In the genomic region with DNA sequence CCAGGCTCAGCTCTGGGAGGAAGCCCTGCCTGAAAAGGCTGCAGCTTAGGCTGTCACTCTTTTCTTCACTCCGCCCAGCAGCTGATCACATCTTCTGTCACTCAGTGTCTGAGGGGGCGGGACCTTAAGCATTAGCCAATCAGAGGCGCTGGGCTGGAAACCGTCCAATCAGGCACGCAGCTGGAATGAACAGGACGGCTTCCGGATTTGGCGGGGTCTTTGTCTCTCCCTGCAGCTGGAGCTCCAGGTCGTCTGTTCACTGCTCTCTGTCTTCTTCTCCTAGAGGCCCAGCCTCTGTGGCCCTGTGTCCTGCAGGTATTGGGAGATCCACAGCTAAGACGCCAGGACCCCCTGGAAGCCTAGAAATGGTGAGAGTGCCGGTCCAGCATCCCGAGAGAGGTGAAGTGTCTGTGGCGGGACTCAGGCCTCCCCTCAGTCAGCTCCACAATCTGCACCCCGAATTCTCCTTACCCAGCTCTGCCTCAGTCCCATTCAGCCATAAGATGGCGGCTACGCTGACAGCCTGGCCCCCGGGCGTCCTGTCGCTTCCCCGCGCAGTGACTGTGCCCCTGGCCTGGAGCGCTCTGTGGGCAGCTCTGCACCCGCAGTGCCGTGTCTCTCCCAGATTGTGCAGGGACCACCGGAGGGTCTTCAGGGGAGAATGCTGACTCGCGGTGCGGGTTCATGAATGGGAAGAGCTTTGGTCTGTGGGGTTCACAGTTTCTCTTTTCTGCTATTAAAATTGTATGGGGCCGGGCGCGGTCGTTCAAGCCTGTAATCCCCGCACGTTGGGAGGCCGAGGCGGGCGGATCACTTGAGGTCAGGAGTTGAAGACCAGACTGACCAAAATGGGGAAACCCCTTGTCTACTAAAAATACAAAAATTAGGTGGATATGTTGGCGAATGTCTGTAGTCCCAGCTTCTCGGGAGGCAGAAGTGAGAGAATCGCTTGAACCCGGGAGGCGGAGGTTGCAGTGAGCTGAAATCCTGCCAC, we compare ENCODE assay signal across 8 cellular contexts. TPM values are rescaled to one million over a fixed set of nuclear protein-coding genes. Genes with fewer than 3 reads are reported as not detected.
A peak's percentile ranks its signal among the peaks of the same experiment; 100 is the strongest.
DNase-seq lines count a peak whose midpoint lies in the region; ATAC-seq and TF ChIP-seq lines count a peak whose summit lies in the region.

A gene (plus strand): TSS at position 222 of the 994 bp plus-strand sequence. CDS start 144 bp downstream, at position 366.

- no peak for TF ChIP-seq CTCF in activated CD8-positive, alpha-beta T cell treated with anti-CD3 and anti-CD28 coated beads for 36 hours (IDR thresholded peaks at IDR 0.05)

- peaks cover 9% of the 10 kb centered on the region for H3K9me3 Mint-ChIP-seq in activated CD8-positive, alpha-beta T cell treated with anti-CD3 and anti-CD28 coated beads for 36 hours

- POLR2A ChIA-PET in activated CD8-positive, alpha-beta T cell treated with anti-CD3 and anti-CD28 coated beads for 36 hours (lab: Charles Lee) = interaction anchor here (0.6 to 1.5 kb wide), 11 partner anchors 9 to 544 kb away, joined by 3 to 11 read pairs (median 4); a partner anchor contains a TSS

- ATAC-seq in GM19035 (IDR thresholded peaks at IDR 0.05; ENCODE audit: unreplicated experiment) (peak; percentile 98), HG03378 (IDR thresholded peaks at IDR 0.05; ENCODE audit: unreplicated experiment) (peak; percentile 96)
- peak; percentile 98 for ATAC-seq in activated CD8-positive, alpha-beta T cell treated with anti-CD3 and anti-CD28 coated beads for 36 hours

- peak within 1 kb of the TSS; percentile 98 for H3K27ac Mint-ChIP-seq in activated CD8-positive, alpha-beta T cell treated with anti-CD3 and anti-CD28 coated beads for 36 hours

- intact Hi-C loops in activated CD8-positive, alpha-beta T cell treated with anti-CD3 and anti-CD28 coated beads for 36 hours (cut with micrococcal nuclease) = loop anchor here (5.0 kb wide), 1 partner anchor 209 kb away; a partner anchor contains a TSS

- H3K4me3 Mint-ChIP-seq in activated CD8-positive, alpha-beta T cell treated with anti-CD3 and anti-CD28 coated beads for 36 hours = peak within 1 kb of the TSS; percentile 100

- peaks cover 39% of the 10 kb centered on the region for H3K36me3 Mint-ChIP-seq in activated CD8-positive, alpha-beta T cell treated with anti-CD3 and anti-CD28 coated beads for 36 hours (ENCODE audit: low read depth)

- CTCF ChIA-PET in activated CD8-positive, alpha-beta T cell treated with anti-CD3 and anti-CD28 coated beads for 36 hours (lab: Charles Lee) = interaction anchor here (0.8 to 1.1 kb wide), 2 partner anchors 51 to 828 kb away, joined by 3 read pairs; no protein-coding TSS in a partner anchor

- peaks cover 26% of the 10 kb centered on the region for H3K4me1 Mint-ChIP-seq in activated CD8-positive, alpha-beta T cell treated with anti-CD3 and anti-CD28 coated beads for 36 hours (ENCODE audit: low read depth)

- DNase-seq in Ammon's horn (ENCODE audit: low spot score) (peak; percentile 99), NCI-H526 treated with DMSO at 0.1 percent for 48 hours (lab: John Stamatoyannopoulos, UW) (peak; percentile 64), lung microvascular endothelial cell (ENCODE audit: low read depth in 2 of 2) (peak; percentile 97 to 98)
- DNase-seq in activated CD8-positive, alpha-beta T cell treated with anti-CD3 and anti-CD28 coated beads for 36 hours = peak; percentile 98
- DNase-seq in effector CD8-positive, alpha-beta T cell (lab: John Stamatoyannopoulos, UW) = peak; percentile 93
- DNase-seq in stimulated activated CD4-positive, alpha-beta T cell treated with anti-CD3 and anti-CD28 coated beads, TNF-alpha, amount 100 ng/mL, for 4 hours (ENCODE audit: low read depth in 3 of 3) = peak; percentile 79 to 92 (median 89)

- H3K27me3 Mint-ChIP-seq in activated CD8-positive, alpha-beta T cell treated with anti-CD3 and anti-CD28 coated beads for 36 hours = no peaks in the 10 kb centered on the region

RNA-seq across cellular contexts. Expression of the gene that starts here (rescaled TPM):
- total RNA-seq in activated CD8-positive, alpha-beta T cell treated with anti-CD3 and anti-CD28 coated beads for 36 hours = 1 to 10 TPM; 8.9 to 9.3 TPM
- total RNA-seq in lung microvascular endothelial cell = 2.8 and 3.2 TPM in 2 replicates

Comparison
In these comparisons a context has a peak if more than half of its experiments do, and no peak if none do; other contexts are left out.
1. Peak in every context shown above with its lines: DNase-seq and ATAC-seq.